ENCODE assay signal across 12 cellular contexts in the genomic region with DNA sequence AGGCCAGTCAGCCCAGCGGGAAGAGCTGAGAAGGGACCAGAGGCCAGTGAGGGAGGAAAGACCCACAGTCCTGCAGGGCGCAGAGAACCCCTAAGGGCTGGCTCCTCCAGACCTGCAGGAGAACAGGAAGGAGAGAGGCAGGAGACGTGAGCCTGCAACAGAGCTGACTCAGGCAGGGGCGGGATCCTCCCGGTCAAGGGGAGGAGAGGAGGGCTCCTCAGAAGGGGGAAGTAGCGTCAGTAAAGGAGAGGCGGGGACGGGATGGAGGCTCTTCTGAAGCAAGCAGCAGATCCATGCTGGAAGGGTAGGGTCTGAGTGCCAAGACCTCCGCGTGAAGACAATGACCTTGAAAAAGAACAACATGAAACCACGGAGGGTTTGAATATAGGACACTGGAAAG. TPM values are rescaled to one million over a fixed set of nuclear protein-coding genes. Genes with fewer than 3 reads are reported as not detected.
DNase-seq lines count a peak whose midpoint lies in the region; ATAC-seq, FAIRE-seq and TF ChIP-seq lines count a peak whose summit lies in the region.
"Had no signal": no experiment of that assay in that cellular context is flagged by ENCODE, and none has a peak within 500 bp of the region (broad histone marks: within the 10 kb centered on the region; RNA-seq: fewer than 3 reads in every experiment).

No MANE protein-coding gene starts in this region.

- POLR2A ChIA-PET in HepG2 (lab: Yijun Ruan, JAX), result no interaction called here

- H3K9ac ChIP-seq in HepG2 (ENCODE audit: insufficient read depth, low read depth, low read length), result no peak overlapping the region

- H3K4me2 ChIP-seq in HepG2 (ENCODE audit: low read depth, low read length), result no peak overlapping the region

- no peaks in the 10 kb centered on the region for H4K20me1 ChIP-seq in HepG2 (ENCODE audit: insufficient read depth, low read length)

- TF ChIP-seq RAD21 in HepG2 (CRISPR knock-in tag; IDR thresholded peaks at IDR 0.05), result no peak

- H3K4me3 ChIP-seq in right lobe of liver (no peak overlapping the region), HepG2 (replicated peaks in 1 of 3; ENCODE audit: insufficient read depth in 1 of 3, low read depth in 2 of 3, low read length in 3 of 3) (no peak overlapping the region), upper lobe of right lung (no peak overlapping the region), esophagus squamous epithelium (no peak overlapping the region)

- no TSS peak for BruUV-seq in HepG2 (replicated peaks; lab: Mats Ljungman, UMichigan)

- WGBS in right lobe of liver (ENCODE audit: insufficient coverage, low coverage, low lambda C conversion rate, missing lambda C conversion rate), result 74% methylated on average over 11 of the region's 11 CpGs
- WGBS in HepG2 (ENCODE audit: low lambda C conversion rate), result 39% methylated on average over 11 of the region's 11 CpGs
- 62 to 64% methylated on average over 9 to 11 of the region's 11 CpGs for WGBS in esophagus squamous epithelium, 2 donors

- no peaks in the 10 kb centered on the region for H3K79me2 ChIP-seq in HepG2 (ENCODE audit: insufficient read depth, low read length)

- no peak for FAIRE-seq in HepG2 (lab: Jason Lieb, UNC)

- CTCF ChIA-PET in HepG2 (lab: Yijun Ruan, JAX; ENCODE audit: low intra/inter-chr PET ratio, low total read pairs), result no interaction called here

- DNase-seq in right lobe of liver, result peak in 2 of 3 donors; percentile 54 to 70
- no peak for DNase-seq in HepG2 (ENCODE audit: low spot score)
- peak; percentile 45 for DNase-seq in UCSD-AML1 (lab: John Stamatoyannopoulos, UW; ENCODE audit: unreplicated experiment)
- peak; percentile 66 for DNase-seq in iPS-NIHi7 (ENCODE audit: extremely low spot score)
- DNase-seq in upper lobe of right lung, result peak; percentile 74
- no peak for DNase-seq in esophagus squamous epithelium (lab: John Stamatoyannopoulos, UW)
- no peak for DNase-seq in NCI-H1930 (lab: John Stamatoyannopoulos, UW)
- DNase-seq: ACHN; activated CD4-positive, alpha-beta T cell treated with anti-CD3 and anti-CD28 coated beads, Interleukin-2, amount 50 U/mL, for 48 hours; activated naive CD8-positive, alpha-beta T cell treated with anti-CD3 and anti-CD28 coated beads for 36 hours; NCI-H1694 treated with DMSO at 0.1 percent for 48 hours had no signal

- H3K36me3 ChIP-seq in right lobe of liver (no peaks in the 10 kb centered on the region), HepG2 (replicated peaks in 1 of 2; ENCODE audit: control insufficient read depth in 1 of 2, insufficient read depth in 2 of 2, low read length in 2 of 2) (no peaks in the 10 kb centered on the region), upper lobe of right lung (no peaks in the 10 kb centered on the region), esophagus squamous epithelium (no peaks in the 10 kb centered on the region)

- no peaks in the 10 kb centered on the region for H3K27me3 ChIP-seq in right lobe of liver
- peaks cover under 1 to 2% of the 10 kb centered on the region in 2 experiments; a peak in 3 of 5 replicates for H3K27me3 ChIP-seq in HepG2 (ENCODE audit: control insufficient read depth in 1 of 2, insufficient read depth in 2 of 2, low read length in 2 of 2)
- no peaks in the 10 kb centered on the region for H3K27me3 ChIP-seq in upper lobe of right lung
- H3K27me3 ChIP-seq in esophagus squamous epithelium, result no peaks in the 10 kb centered on the region

- no peak overlapping the region for H2AFZ ChIP-seq in HepG2 (ENCODE audit: low read length)

- in situ Hi-C loops in HepG2 (cut with HindIII; ENCODE audit: extremely low pct_ligation_motif_present, low pct_unique_long_range_greater_than_20kb), result no loop called here

- TF ChIP-seq POLR2A in right lobe of liver (IDR thresholded peaks at IDR 0.05), result no peak
- no peak for TF ChIP-seq POLR2A in HepG2 (IDR thresholded peaks at IDR 0.05; ENCODE audit: insufficient read depth in 1 of 2, low read depth in 2 of 2, low read length in 2 of 2)
- no peak for TF ChIP-seq POLR2A in esophagus squamous epithelium (IDR thresholded peaks at IDR 0.05)

- intact Hi-C loops in right lobe of liver (cut with DNase I), result no loop called here
- intact Hi-C loops in HepG2 (cut with micrococcal nuclease; ENCODE audit: unreplicated experiment), result no loop called here
- intact Hi-C loops in upper lobe of right lung (cut with DNase I), result no loop called here
- intact Hi-C loops in esophagus squamous epithelium (cut with DNase I), result no loop called here

- ATAC-seq in right lobe of liver, result peak; percentile 45 to 66 (median 66)
- ATAC-seq in HepG2, result no peak
- peak; percentile 86 for ATAC-seq in upper lobe of right lung
- no peak for ATAC-seq in HG02852 (IDR thresholded peaks at IDR 0.05; ENCODE audit: unreplicated experiment)

- TF ChIP-seq EP300 in HepG2 (IDR thresholded peaks at IDR 0.05; ENCODE audit: low read depth in 2 of 2, low read length in 2 of 2) (no peak), HepG2 (CRISPR knock-in tag; IDR thresholded peaks at IDR 0.05; ENCODE audit: borderline replicate concordance) (no peak)

- H3K4me1 ChIP-seq in right lobe of liver, result peaks cover 0 to 7% (median 0%) of the 10 kb centered on the region in 4 donors
- no peaks in the 10 kb centered on the region for H3K4me1 ChIP-seq in HepG2 (ENCODE audit: insufficient read depth, low read length)
- peaks cover 4% of the 10 kb centered on the region for H3K4me1 ChIP-seq in upper lobe of right lung
- no peaks in the 10 kb centered on the region for H3K4me1 ChIP-seq in esophagus squamous epithelium

- H3K27ac ChIP-seq in right lobe of liver, result no peak overlapping the region
- no peak overlapping the region for H3K27ac ChIP-seq in HepG2 (ENCODE audit: extremely low read length, insufficient read depth, low read length)
- H3K27ac ChIP-seq in upper lobe of right lung, result no peak overlapping the region
- no peak overlapping the region for H3K27ac ChIP-seq in esophagus squamous epithelium

- TF ChIP-seq CTCF in right lobe of liver (IDR thresholded peaks at IDR 0.05) (no peak), HepG2 (CRISPR knock-in tag; IDR thresholded peaks at IDR 0.05) (no peak), upper lobe of right lung (IDR thresholded peaks at IDR 0.05) (no peak), esophagus squamous epithelium (IDR thresholded peaks at IDR 0.05) (no peak)

- H3K9me3 ChIP-seq in right lobe of liver (no peaks in the 10 kb centered on the region), HepG2 (ENCODE audit: low read length) (no peaks in the 10 kb centered on the region), upper lobe of right lung (no peaks in the 10 kb centered on the region), esophagus squamous epithelium (peaks cover 0 to under 1% (median 0%) of the 10 kb centered on the region in 3 donors)

TF ChIP-seq in HepG2, 621 proteins besides CTCF, POLR2A, EP300 and RAD21:
- TF ChIP-seq HNRNPL (IDR thresholded peaks at IDR 0.05; ENCODE audit: low read depth, low read length) (no peak), KAT8 (CRISPR knock-in tag; IDR thresholded peaks at IDR 0.05) (no peak), HES4 (CRISPR knock-in tag; IDR thresholded peaks at IDR 0.05; ENCODE audit: borderline replicate concordance) (no peak), GPN1 (CRISPR knock-in tag; IDR thresholded peaks at IDR 0.05; ENCODE audit: borderline replicate concordance) (no peak)

RNA-seq across cellular contexts. Expression of a gene that starts 50.8 kb away (rescaled TPM):
- total RNA-seq in right lobe of liver (1 to 10 TPM in 1 of 6 experiments, under 1 TPM in 4, not detected in 1; 0.20 to 2.4 (median 0.43) TPM), HepG2 (2016; rRNA removed; fragmentation: Illumina TruSeq; extraction: Trizol) (0.36 TPM in 1 of 2 replicates, not detected in the other), upper lobe of right lung (6.5 TPM), esophagus squamous epithelium (1 to 10 TPM in 1 of 4 donors, under 1 TPM in 2, not detected in 1; 0.53 to 1.8 (median 0.76) TPM)
- total RNA-seq in HepG2 (2016; cell fraction: cytosol; rRNA removed; fragmentation: Illumina TruSeq; extraction: Trizol; ENCODE audit: low read depth), result not detected in 2 replicates
- 0.09 TPM in 1 of 2 replicates, not detected in the other for total RNA-seq in HepG2 (2016; cell fraction: insoluble cytoplasmic fraction; rRNA removed; fragmentation: Illumina TruSeq; extraction: Trizol)
- 0.38 TPM in 1 of 2 replicates, not detected in the other for total RNA-seq in HepG2 (2016; cell fraction: membrane; rRNA removed; fragmentation: Illumina TruSeq; extraction: Trizol)
- 0.34 TPM in 1 of 2 replicates, not detected in the other for total RNA-seq in HepG2 (2016; cell fraction: nucleus; rRNA removed; fragmentation: Illumina TruSeq; extraction: Trizol)
- polyA plus RNA-seq in HepG2 (2011; rRNA removed), result 0.15 and 0.21 TPM in 2 replicates
- 0.21 TPM in 1 of 2 replicates, not detected in the other for polyA plus RNA-seq in HepG2 (2011; cell fraction: cytosol; rRNA removed)
- 0.12 TPM in 1 of 2 replicates, not detected in the other for polyA plus RNA-seq in HepG2 (2011; cell fraction: nucleus; rRNA removed)
- 0.13 and 0.25 TPM in 2 replicates for polyA plus RNA-seq in HepG2 (2012)
- polyA plus RNA-seq in HepG2 (2016; cell fraction: cytosol; fragmentation: Illumina TruSeq; extraction: Trizol; ENCODE audit: low read depth), result 0.28 TPM in 1 of 2 replicates, not detected in the other
- polyA plus RNA-seq in HepG2 (2016; cell fraction: insoluble cytoplasmic fraction; fragmentation: Illumina TruSeq; extraction: Trizol; ENCODE audit: low read depth), result not detected in 2 replicates
- 0.06 TPM in 1 of 2 replicates, not detected in the other for polyA plus RNA-seq in HepG2 (2016; cell fraction: membrane; fragmentation: Illumina TruSeq; extraction: Trizol; ENCODE audit: low read depth)
- polyA plus RNA-seq in HepG2 (2016; cell fraction: nucleus; fragmentation: Illumina TruSeq; extraction: Trizol; ENCODE audit: insufficient read depth, low read depth), result not detected in 2 replicates
- 0.16 and 246 TPM in 2 replicates for polyA minus RNA-seq in HepG2 (2011; rRNA and poly(A)+ RNA removed; ENCODE audit: low replicate concordance)
- not detected in 2 replicates for polyA minus RNA-seq in HepG2 (2011; cell fraction: cytosol; rRNA and poly(A)+ RNA removed)
- polyA minus RNA-seq in HepG2 (2011; cell fraction: nucleus; rRNA and poly(A)+ RNA removed), result 0.50 TPM in 1 of 2 replicates, not detected in the other

Comparison
In these comparisons a context has a peak if more than half of its experiments do, and no peak if none do; other contexts are left out.
1. ATAC-seq: peak in right lobe of liver (4 of 4) and upper lobe of right lung (single experiment); none in HepG2 (single experiment) and HG02852 (single experiment).
2. DNase-seq: peak in right lobe of liver (2 of 3), UCSD-AML1 (single experiment), iPS-NIHi7 (single experiment) and upper lobe of right lung (single experiment); none in HepG2 (single experiment), esophagus squamous epithelium (single experiment) and NCI-H1930 (0 of 2).